ENCODE assay signal across 18 cellular contexts in the genomic region with DNA sequence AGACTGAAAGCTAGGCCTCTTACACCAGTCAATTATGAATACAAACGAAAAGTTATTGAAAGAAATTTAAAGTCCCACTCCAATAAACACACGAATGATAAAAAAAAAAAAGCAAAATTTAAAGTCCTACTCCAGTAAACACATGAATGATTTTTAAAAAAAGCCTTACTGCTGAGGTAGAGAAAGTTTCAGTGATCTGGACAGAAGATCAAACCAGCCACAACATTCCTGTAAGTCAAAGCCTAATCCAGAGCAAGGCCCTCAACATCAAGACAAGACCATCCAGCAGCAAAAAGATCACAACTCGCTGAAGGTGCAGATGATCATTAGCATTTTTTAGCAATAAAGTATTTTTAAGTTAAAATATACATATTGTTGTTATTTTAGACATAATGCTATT.
DNase-seq lines count a peak whose midpoint lies in the region; ATAC-seq and TF ChIP-seq lines count a peak whose summit lies in the region.
"Had no signal": no experiment of that assay in that cellular context is flagged by ENCODE, and none has a peak within 500 bp of the region (broad histone marks: within the 10 kb centered on the region; RNA-seq: fewer than 3 reads in every experiment).

No MANE protein-coding gene starts in this region.

- no peak overlapping the region for H3K4me3 ChIP-seq in right lobe of liver
- H3K4me3 ChIP-seq: GM23248 had no signal

- DNase-seq in ACHN (peak; percentile 17), Caki2 (ENCODE audit: low read depth) (peak; percentile 37), astrocyte of the hippocampus (ENCODE audit: low read depth, low spot score) (peak; percentile 29), kidney tubule cell (ENCODE audit: low spot score) (peak; percentile 67), NCI-H748 (lab: John Stamatoyannopoulos, UW; ENCODE audit: unreplicated experiment) (no peak), right lobe of liver (no peak), NCI-H526 treated with DMSO at 0.1 percent for 48 hours (lab: John Stamatoyannopoulos, UW) (no peak)
- DNase-seq: DMS79 treated with DMSO at 0.1 percent for 48 hours, GM23248, HCEC 1CT, NCI-H1105, NCI-H2081, NCI-H446 treated with DMSO at 0.1 percent for 48 hours, NCI-H774, PC-3 had no signal

- peaks cover 0 to 25% (median 12%) of the 10 kb centered on the region in 4 donors for H3K4me1 ChIP-seq in right lobe of liver

- intact Hi-C loops in right lobe of liver (cut with DNase I) = no loop called here

- no peak for ATAC-seq in HG02623 (IDR thresholded peaks at IDR 0.05; ENCODE audit: unreplicated experiment)
- ATAC-seq in right lobe of liver = no peak
- ATAC-seq: PC-3 had no signal

- H3K9me3 ChIP-seq in right lobe of liver = no peaks in the 10 kb centered on the region

- in situ Hi-C loops in ACHN (cut with HindIII; ENCODE audit: low pct_ligation_motif_present, low pct_unique_long_range_greater_than_20kb, low sequenced_read_pairs) (no loop called here), Caki2 (cut with HindIII; ENCODE audit: low pct_unique_long_range_greater_than_20kb, low sequenced_read_pairs) (no loop called here)

- H3K27ac ChIP-seq in right lobe of liver = no peak overlapping the region
- H3K27ac ChIP-seq: C4-2B, GM23248, RWPE1 had no signal

- H3K27me3 ChIP-seq in right lobe of liver = no peaks in the 10 kb centered on the region

- TF ChIP-seq CTCF in right lobe of liver (IDR thresholded peaks at IDR 0.05) = no peak

- 68% methylated on average over 3 of the region's 3 CpGs for WGBS in right lobe of liver (ENCODE audit: insufficient coverage, low coverage, low lambda C conversion rate, missing lambda C conversion rate)

- TF ChIP-seq POLR2A in right lobe of liver (IDR thresholded peaks at IDR 0.05) = no peak

- no peaks in the 10 kb centered on the region for H3K36me3 ChIP-seq in right lobe of liver

Comparison
In these comparisons a context has a peak if more than half of its experiments do, and no peak if none do; other contexts are left out.
1. DNase-seq: peak in ACHN (single experiment), Caki2 (single experiment), astrocyte of the hippocampus (single experiment) and kidney tubule cell (single experiment); none in NCI-H748 (single experiment), right lobe of liver (0 of 3) and NCI-H526 treated with DMSO at 0.1 percent for 48 hours (single experiment).